1 cellular context compared by ENCODE assay signal in the genomic region with DNA sequence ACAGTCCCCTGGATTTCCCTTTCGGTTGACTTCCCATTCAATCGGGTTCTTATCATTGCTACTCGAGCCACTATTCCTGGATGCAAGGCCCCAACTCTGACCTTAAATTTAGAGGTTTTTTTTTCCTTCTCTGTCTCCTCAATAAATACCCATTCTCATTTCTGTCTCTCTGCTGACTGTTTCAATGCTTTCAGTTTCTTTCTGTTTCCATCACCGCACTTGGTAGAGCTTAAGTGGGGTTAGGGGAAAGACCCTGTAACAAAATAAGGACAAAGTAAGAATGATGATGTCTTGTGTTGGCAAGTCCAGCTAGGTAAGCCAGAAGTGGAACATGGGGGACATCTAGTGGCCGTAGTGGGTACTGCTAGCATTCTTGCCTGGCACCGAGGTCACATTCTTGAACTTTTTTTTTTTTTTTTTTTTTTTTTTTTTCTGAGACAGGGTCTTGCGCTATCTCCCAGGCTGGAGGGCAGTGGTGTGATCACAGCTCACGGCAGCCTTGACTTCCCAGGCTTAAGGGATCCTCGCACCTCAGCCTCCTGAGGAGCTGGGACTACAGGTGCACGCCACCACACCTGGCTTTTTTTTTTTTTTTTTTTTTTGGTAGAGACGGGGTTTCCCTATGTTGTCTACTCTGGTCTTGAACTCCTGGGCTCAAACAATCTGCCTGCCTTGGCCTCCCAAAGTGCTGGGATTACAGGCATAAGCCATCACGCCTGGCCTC.
TF ChIP-seq lines count a peak whose summit lies in the region.

No MANE protein-coding gene starts in this region.

TF ChIP-seq in GM12878, 131 proteins besides CTCF, POLR2A, EP300 and RAD21 (continued from another document):
- TF ChIP-seq, protein P1, sequence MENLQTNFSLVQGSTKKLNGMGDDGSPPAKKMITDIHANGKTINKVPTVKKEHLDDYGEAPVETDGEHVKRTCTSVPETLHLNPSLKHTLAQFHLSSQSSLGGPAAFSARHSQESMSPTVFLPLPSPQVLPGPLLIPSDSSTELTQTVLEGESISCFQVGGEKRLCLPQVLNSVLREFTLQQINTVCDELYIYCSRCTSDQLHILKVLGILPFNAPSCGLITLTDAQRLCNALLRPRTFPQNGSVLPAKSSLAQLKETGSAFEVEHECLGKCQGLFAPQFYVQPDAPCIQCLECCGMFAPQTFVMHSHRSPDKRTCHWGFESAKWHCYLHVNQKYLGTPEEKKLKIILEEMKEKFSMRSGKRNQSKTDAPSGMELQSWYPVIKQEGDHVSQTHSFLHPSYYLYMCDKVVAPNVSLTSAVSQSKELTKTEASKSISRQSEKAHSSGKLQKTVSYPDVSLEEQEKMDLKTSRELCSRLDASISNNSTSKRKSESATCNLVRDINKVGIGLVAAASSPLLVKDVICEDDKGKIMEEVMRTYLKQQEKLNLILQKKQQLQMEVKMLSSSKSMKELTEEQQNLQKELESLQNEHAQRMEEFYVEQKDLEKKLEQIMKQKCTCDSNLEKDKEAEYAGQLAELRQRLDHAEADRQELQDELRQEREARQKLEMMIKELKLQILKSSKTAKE (IDR thresholded peaks at IDR 0.05; ENCODE audit: low read depth, poor library complexity, severe bottlenecking) = peak; percentile 65
- TF ChIP-seq, protein P2, sequence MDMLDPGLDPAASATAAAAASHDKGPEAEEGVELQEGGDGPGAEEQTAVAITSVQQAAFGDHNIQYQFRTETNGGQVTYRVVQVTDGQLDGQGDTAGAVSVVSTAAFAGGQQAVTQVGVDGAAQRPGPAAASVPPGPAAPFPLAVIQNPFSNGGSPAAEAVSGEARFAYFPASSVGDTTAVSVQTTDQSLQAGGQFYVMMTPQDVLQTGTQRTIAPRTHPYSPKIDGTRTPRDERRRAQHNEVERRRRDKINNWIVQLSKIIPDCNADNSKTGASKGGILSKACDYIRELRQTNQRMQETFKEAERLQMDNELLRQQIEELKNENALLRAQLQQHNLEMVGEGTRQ (IDR thresholded peaks at IDR 0.05; ENCODE audit: borderline replicate concordance, low read depth, low read length) = no peak
- TF ChIP-seq MTA2 (IDR thresholded peaks at IDR 0.05; ENCODE audit: low read depth) (peak; percentile 30; the same call in 1 of the 2 replicates), FOXK2 (IDR thresholded peaks at IDR 0.05) (0 out of 2 replicates have a peak, but pooled peaks have one; percentile 27), KDM1A (IDR thresholded peaks at IDR 0.05; ENCODE audit: borderline replicate concordance) (no peak), NR2C2 (IDR thresholded peaks at IDR 0.05; ENCODE audit: borderline replicate concordance, control insufficient read depth, insufficient read length, low read depth) (no peak), WRNIP1 (IDR thresholded peaks at IDR 0.05; ENCODE audit: borderline replicate concordance, low read depth, low read length) (0 out of 2 replicates have a peak, but pooled peaks have one; percentile 61), IRF4 (IDR thresholded peaks at IDR 0.05; ENCODE audit: low read depth, low read length) (peak; percentile 53; the same call in 1 of the 2 replicates), TCF3 (IDR thresholded peaks at IDR 0.05; ENCODE audit: borderline replicate concordance, insufficient read depth, low read depth, low read length) (no peak), HDGF (IDR thresholded peaks at IDR 0.05) (no peak), SREBF2 (IDR thresholded peaks at IDR 0.05; ENCODE audit: low read length) (no peak), NRF1 (conservative IDR thresholded peaks at IDR 0.05; ENCODE audit: low read depth, low read length) (no peak), RELA (IDR thresholded peaks at IDR 0.05; ENCODE audit: borderline replicate concordance, partially characterized antibody) (no peak), CREB1 (IDR thresholded peaks at IDR 0.05; ENCODE audit: low read depth) (peak; percentile 57; the same call in 1 of the 2 replicates), SREBF1 (IDR thresholded peaks at IDR 0.05; ENCODE audit: low read length) (no peak), IKZF2 (IDR thresholded peaks at IDR 0.05) (peak; percentile 9 to 31; a peak in 2 of 4 replicates), NFIC (IDR thresholded peaks at IDR 0.05; ENCODE audit: low read depth, low read length) (peak; percentile 52; the same call in 1 of the 2 replicates), YY1 (IDR thresholded peaks at IDR 0.05; ENCODE audit: low read depth, low read length) (0 out of 2 replicates have a peak, but pooled peaks have one; percentile 54), POU2F2 (IDR thresholded peaks at IDR 0.05; ENCODE audit: borderline replicate concordance, low read depth, low read length) (peak; percentile 70; the same call in 1 of the 3 replicates), NFXL1 (IDR thresholded peaks at IDR 0.05; ENCODE audit: borderline replicate concordance) (no peak), DPF2 (IDR thresholded peaks at IDR 0.05) (no peak), SMC3 (IDR thresholded peaks at IDR 0.05; ENCODE audit: borderline replicate concordance, low read length) (peak; percentile 86), NBN (IDR thresholded peaks at IDR 0.05) (peak; percentile 79), HDAC2 (IDR thresholded peaks at IDR 0.05) (no peak), ATF7 (IDR thresholded peaks at IDR 0.05; ENCODE audit: low read depth) (peak; percentile 92), MTA3 (IDR thresholded peaks at IDR 0.05; ENCODE audit: borderline replicate concordance, low read length) (no peak), JUND (IDR thresholded peaks at IDR 0.05; ENCODE audit: low read depth, low read length) (no peak), ZNF207 (IDR thresholded peaks at IDR 0.05; ENCODE audit: borderline replicate concordance) (0 out of 2 replicates have a peak, but pooled peaks have one; percentile 34), TAF1 (IDR thresholded peaks at IDR 0.05; ENCODE audit: borderline replicate concordance, low read depth, low read length) (peak; percentile 46; the same call in 1 of the 2 replicates), KAT2A (conservative IDR thresholded peaks at IDR 0.05; ENCODE audit: control insufficient read depth, low read depth, low read length) (no peak), PAX5 (IDR thresholded peaks at IDR 0.05; ENCODE audit: borderline replicate concordance, low read depth, low read length) (0 out of 2 replicates have a peak, but pooled peaks have one; percentile 24), ZNF384 (IDR thresholded peaks at IDR 0.05; ENCODE audit: borderline replicate concordance, low read depth, low read length) (peak; percentile 98), IKZF1 (conservative IDR thresholded peaks at IDR 0.05) (no peak), RFX5 (IDR thresholded peaks at IDR 0.05; ENCODE audit: low read depth, low read length) (no peak)
- TF ChIP-seq, protein P3, sequence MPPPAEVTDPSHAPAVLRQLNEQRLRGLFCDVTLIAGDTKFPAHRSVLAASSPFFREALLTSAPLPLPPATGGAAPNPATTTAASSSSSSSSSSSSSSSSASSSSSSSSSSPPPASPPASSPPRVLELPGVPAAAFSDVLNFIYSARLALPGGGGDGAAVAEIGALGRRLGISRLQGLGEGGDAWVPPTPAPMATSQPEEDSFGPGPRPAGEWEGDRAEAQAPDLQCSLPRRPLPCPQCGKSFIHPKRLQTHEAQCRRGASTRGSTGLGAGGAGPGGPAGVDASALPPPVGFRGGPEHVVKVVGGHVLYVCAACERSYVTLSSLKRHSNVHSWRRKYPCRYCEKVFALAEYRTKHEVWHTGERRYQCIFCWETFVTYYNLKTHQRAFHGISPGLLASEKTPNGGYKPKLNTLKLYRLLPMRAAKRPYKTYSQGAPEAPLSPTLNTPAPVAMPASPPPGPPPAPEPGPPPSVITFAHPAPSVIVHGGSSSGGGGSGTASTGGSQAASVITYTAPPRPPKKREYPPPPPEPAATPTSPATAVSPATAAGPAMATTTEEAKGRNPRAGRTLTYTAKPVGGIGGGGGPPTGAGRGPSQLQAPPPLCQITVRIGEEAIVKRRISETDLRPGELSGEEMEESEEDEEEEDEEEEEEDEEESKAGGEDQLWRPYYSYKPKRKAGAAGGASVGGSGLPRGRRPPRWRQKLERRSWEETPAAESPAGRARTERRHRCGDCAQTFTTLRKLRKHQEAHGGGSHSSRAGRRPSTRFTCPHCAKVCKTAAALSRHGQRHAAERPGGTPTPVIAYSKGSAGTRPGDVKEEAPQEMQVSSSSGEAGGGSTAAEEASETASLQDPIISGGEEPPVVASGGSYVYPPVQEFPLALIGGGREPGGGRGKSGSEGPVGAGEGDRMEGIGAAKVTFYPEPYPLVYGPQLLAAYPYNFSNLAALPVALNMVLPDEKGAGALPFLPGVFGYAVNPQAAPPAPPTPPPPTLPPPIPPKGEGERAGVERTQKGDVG (CRISPR knock-in tag; IDR thresholded peaks at IDR 0.05) = no peak
- TF ChIP-seq, protein P4, sequence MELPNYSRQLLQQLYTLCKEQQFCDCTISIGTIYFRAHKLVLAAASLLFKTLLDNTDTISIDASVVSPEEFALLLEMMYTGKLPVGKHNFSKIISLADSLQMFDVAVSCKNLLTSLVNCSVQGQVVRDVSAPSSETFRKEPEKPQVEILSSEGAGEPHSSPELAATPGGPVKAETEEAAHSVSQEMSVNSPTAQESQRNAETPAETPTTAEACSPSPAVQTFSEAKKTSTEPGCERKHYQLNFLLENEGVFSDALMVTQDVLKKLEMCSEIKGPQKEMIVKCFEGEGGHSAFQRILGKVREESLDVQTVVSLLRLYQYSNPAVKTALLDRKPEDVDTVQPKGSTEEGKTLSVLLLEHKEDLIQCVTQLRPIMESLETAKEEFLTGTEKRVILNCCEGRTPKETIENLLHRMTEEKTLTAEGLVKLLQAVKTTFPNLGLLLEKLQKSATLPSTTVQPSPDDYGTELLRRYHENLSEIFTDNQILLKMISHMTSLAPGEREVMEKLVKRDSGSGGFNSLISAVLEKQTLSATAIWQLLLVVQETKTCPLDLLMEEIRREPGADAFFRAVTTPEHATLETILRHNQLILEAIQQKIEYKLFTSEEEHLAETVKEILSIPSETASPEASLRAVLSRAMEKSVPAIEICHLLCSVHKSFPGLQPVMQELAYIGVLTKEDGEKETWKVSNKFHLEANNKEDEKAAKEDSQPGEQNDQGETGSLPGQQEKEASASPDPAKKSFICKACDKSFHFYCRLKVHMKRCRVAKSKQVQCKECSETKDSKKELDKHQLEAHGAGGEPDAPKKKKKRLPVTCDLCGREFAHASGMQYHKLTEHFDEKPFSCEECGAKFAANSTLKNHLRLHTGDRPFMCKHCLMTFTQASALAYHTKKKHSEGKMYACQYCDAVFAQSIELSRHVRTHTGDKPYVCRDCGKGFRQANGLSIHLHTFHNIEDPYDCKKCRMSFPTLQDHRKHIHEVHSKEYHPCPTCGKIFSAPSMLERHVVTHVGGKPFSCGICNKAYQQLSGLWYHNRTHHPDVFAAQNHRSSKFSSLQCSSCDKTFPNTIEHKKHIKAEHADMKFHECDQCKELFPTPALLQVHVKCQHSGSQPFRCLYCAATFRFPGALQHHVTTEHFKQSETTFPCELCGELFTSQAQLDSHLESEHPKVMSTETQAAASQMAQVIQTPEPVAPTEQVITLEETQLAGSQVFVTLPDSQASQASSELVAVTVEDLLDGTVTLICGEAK (IDR thresholded peaks at IDR 0.05; ENCODE audit: borderline replicate concordance) = no peak
- TF ChIP-seq, protein P5, sequence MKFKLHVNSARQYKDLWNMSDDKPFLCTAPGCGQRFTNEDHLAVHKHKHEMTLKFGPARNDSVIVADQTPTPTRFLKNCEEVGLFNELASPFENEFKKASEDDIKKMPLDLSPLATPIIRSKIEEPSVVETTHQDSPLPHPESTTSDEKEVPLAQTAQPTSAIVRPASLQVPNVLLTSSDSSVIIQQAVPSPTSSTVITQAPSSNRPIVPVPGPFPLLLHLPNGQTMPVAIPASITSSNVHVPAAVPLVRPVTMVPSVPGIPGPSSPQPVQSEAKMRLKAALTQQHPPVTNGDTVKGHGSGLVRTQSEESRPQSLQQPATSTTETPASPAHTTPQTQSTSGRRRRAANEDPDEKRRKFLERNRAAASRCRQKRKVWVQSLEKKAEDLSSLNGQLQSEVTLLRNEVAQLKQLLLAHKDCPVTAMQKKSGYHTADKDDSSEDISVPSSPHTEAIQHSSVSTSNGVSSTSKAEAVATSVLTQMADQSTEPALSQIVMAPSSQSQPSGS (IDR thresholded peaks at IDR 0.05; ENCODE audit: low read length) = peak; percentile 85
- TF ChIP-seq, protein P6, sequence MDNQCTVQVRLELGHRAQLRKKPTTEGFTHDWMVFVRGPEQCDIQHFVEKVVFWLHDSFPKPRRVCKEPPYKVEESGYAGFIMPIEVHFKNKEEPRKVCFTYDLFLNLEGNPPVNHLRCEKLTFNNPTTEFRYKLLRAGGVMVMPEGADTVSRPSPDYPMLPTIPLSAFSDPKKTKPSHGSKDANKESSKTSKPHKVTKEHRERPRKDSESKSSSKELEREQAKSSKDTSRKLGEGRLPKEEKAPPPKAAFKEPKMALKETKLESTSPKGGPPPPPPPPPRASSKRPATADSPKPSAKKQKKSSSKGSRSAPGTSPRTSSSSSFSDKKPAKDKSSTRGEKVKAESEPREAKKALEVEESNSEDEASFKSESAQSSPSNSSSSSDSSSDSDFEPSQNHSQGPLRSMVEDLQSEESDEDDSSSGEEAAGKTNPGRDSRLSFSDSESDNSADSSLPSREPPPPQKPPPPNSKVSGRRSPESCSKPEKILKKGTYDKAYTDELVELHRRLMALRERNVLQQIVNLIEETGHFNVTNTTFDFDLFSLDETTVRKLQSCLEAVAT (IDR thresholded peaks at IDR 0.05) = 0 out of 2 replicates have a peak, but pooled peaks have one; percentile 43
- TF ChIP-seq, protein P7, sequence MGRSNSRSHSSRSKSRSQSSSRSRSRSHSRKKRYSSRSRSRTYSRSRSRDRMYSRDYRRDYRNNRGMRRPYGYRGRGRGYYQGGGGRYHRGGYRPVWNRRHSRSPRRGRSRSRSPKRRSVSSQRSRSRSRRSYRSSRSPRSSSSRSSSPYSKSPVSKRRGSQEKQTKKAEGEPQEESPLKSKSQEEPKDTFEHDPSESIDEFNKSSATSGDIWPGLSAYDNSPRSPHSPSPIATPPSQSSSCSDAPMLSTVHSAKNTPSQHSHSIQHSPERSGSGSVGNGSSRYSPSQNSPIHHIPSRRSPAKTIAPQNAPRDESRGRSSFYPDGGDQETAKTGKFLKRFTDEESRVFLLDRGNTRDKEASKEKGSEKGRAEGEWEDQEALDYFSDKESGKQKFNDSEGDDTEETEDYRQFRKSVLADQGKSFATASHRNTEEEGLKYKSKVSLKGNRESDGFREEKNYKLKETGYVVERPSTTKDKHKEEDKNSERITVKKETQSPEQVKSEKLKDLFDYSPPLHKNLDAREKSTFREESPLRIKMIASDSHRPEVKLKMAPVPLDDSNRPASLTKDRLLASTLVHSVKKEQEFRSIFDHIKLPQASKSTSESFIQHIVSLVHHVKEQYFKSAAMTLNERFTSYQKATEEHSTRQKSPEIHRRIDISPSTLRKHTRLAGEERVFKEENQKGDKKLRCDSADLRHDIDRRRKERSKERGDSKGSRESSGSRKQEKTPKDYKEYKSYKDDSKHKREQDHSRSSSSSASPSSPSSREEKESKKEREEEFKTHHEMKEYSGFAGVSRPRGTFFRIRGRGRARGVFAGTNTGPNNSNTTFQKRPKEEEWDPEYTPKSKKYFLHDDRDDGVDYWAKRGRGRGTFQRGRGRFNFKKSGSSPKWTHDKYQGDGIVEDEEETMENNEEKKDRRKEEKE (IDR thresholded peaks at IDR 0.05) = no peak
- TF ChIP-seq, protein P8, sequence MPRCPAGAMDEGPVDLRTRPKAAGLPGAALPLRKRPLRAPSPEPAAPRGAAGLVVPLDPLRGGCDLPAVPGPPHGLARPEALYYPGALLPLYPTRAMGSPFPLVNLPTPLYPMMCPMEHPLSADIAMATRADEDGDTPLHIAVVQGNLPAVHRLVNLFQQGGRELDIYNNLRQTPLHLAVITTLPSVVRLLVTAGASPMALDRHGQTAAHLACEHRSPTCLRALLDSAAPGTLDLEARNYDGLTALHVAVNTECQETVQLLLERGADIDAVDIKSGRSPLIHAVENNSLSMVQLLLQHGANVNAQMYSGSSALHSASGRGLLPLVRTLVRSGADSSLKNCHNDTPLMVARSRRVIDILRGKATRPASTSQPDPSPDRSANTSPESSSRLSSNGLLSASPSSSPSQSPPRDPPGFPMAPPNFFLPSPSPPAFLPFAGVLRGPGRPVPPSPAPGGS (IDR thresholded peaks at IDR 0.05; ENCODE audit: borderline replicate concordance, insufficient read depth, low read depth, low read length, poor library complexity, severe bottlenecking) = no peak
